ENCODE assay signal across 12 cellular contexts in the genomic region with DNA sequence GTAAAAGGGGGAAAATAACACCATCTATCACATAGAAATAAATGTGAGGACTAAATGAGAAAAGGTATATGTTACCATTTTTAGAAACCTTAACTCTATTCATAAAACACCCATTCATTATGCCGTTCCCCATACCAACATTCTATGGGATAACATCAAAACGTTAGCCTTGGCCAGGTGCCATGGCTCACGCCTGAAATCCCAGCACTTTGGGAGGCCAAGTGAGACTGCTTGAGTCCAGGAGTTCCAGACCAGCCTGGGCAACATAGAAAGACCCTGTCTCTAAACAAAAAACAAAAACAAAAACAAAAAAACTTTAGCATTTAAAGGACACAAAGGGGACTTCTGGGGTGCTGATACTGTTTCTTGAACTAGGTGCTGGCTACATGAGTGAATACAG. TPM values are rescaled to one million over a fixed set of nuclear protein-coding genes. Genes with fewer than 3 reads are reported as not detected.
DNase-seq lines count a peak whose midpoint lies in the region; ATAC-seq and TF ChIP-seq lines count a peak whose summit lies in the region.
"Had no signal": no experiment of that assay in that cellular context is flagged by ENCODE, and none has a peak within 500 bp of the region (broad histone marks: within the 10 kb centered on the region; RNA-seq: fewer than 3 reads in every experiment).

No MANE protein-coding gene starts in this region.

- H3K27ac Mint-ChIP-seq in type B pancreatic cell = peak overlapping the region; percentile 96

- peaks cover 21% of the 10 kb centered on the region for H3K4me1 ChIP-seq in left ventricle myocardium inferior
- peaks cover 0 to 20% (median 9%) of the 10 kb centered on the region in 12 donors for H3K4me1 ChIP-seq in heart left ventricle
- peaks cover 8% of the 10 kb centered on the region for H3K4me1 ChIP-seq in RWPE2 (ENCODE audit: insufficient read depth, poor library complexity, severe bottlenecking)
- H3K4me1 ChIP-seq in fibroblast of lung (ENCODE audit: control insufficient read depth, extremely low read depth, insufficient read depth, low read length) = no peaks in the 10 kb centered on the region
- H3K4me1 ChIP-seq: foreskin keratinocyte had no signal

- intact Hi-C loops in left ventricle myocardium inferior (cut with micrococcal nuclease) = no loop called here
- intact Hi-C loops in heart left ventricle (cut with DNase I) = no loop called here
- intact Hi-C loops in left colon (cut with DNase I, micrococcal nuclease) = no loop called here

- peaks cover 20% of the 10 kb centered on the region for H3K4me1 Mint-ChIP-seq in type B pancreatic cell (ENCODE audit: unreplicated experiment)

- H3K79me2 ChIP-seq in fibroblast of lung (ENCODE audit: control insufficient read depth, insufficient read depth, low read length) = peaks cover 2% of the 10 kb centered on the region

- no peak overlapping the region for H2AFZ ChIP-seq in fibroblast of lung (ENCODE audit: low read length)

- peak overlapping the region; percentile 98 for H3K4me3 Mint-ChIP-seq in type B pancreatic cell

- no peaks in the 10 kb centered on the region for H4K20me1 ChIP-seq in fibroblast of lung (ENCODE audit: control insufficient read depth, extremely low read depth, insufficient read depth, low read length)

- H3K27me3 ChIP-seq in left ventricle myocardium inferior (ENCODE audit: low read depth) (no peaks in the 10 kb centered on the region), heart left ventricle (no peaks in the 10 kb centered on the region), RWPE2 (ENCODE audit: insufficient read depth, poor library complexity, severe bottlenecking) (no peaks in the 10 kb centered on the region), fibroblast of lung (ENCODE audit: control insufficient read depth, insufficient read depth, low read length) (no peaks in the 10 kb centered on the region)
- H3K27me3 ChIP-seq: foreskin keratinocyte had no signal

- H3K9me3 ChIP-seq in left ventricle myocardium inferior (replicated peaks) (no peaks in the 10 kb centered on the region), heart left ventricle (no peaks in the 10 kb centered on the region), RWPE2 (ENCODE audit: severe bottlenecking) (no peaks in the 10 kb centered on the region), fibroblast of lung (ENCODE audit: control insufficient read depth, insufficient read depth, low read depth, low read length) (no peaks in the 10 kb centered on the region)

- peak overlapping the region; percentile 93 for H3K4me2 ChIP-seq in fibroblast of lung (ENCODE audit: extremely low read depth, insufficient read depth, low read length)

- no peak for TF ChIP-seq POLR2A in heart left ventricle (IDR thresholded peaks at IDR 0.05)

- H3K36me3 ChIP-seq in left ventricle myocardium inferior (no peaks in the 10 kb centered on the region), heart left ventricle (no peaks in the 10 kb centered on the region), RWPE2 (ENCODE audit: low read depth) (no peaks in the 10 kb centered on the region), fibroblast of lung (ENCODE audit: control insufficient read depth, insufficient read depth, low read length) (no peaks in the 10 kb centered on the region)

- no peak overlapping the region for H3K9ac ChIP-seq in fibroblast of lung (ENCODE audit: insufficient read depth, low read length)

- ATAC-seq in heart left ventricle (no peak), RWPE2 (ENCODE audit: low read depth) (no peak), GM21381 (IDR thresholded peaks at IDR 0.05; ENCODE audit: unreplicated experiment) (no peak), left colon (no peak)
- ATAC-seq: foreskin keratinocyte had no signal

- H3K27ac ChIP-seq in left ventricle myocardium inferior (replicated peaks) = no peak overlapping the region
- peak overlapping the region in 1 of 12 donors; percentile 80 for H3K27ac ChIP-seq in heart left ventricle
- peak overlapping the region; percentile 29 for H3K27ac ChIP-seq in RWPE2 (ENCODE audit: poor library complexity, severe bottlenecking)
- H3K27ac ChIP-seq in fibroblast of lung (ENCODE audit: insufficient read depth, low read length) = no peak overlapping the region
- H3K27ac ChIP-seq: foreskin keratinocyte had no signal

- peak overlapping the region; percentile 79 for H3K4me3 ChIP-seq in left ventricle myocardium inferior
- H3K4me3 ChIP-seq in heart left ventricle = peak overlapping the region in 3 of 12 donors; percentile 71 to 95 (median 79)
- H3K4me3 ChIP-seq in RWPE2 (ENCODE audit: severe bottlenecking) = no peak overlapping the region
- peak overlapping the region in 2 of 4 experiments; percentile 80 to 81 for H3K4me3 ChIP-seq in fibroblast of lung (replicated peaks in 1 of 4; ENCODE audit: control extremely low read depth in 1 of 4, insufficient read depth in 1 of 4, low read depth in 3 of 4, low read length in 4 of 4)

- H3K36me3 Mint-ChIP-seq in type B pancreatic cell = peaks cover 14% of the 10 kb centered on the region
- H3K36me3 Mint-ChIP-seq: memory B cell had no signal

- TF ChIP-seq CTCF in left ventricle myocardium inferior (IDR thresholded peaks at IDR 0.05; ENCODE audit: borderline replicate concordance) (no peak), heart left ventricle (IDR thresholded peaks at IDR 0.05) (no peak), RWPE2 (IDR thresholded peaks at IDR 0.05; ENCODE audit: poor library complexity, severe bottlenecking) (no peak), fibroblast of lung (conservative IDR thresholded peaks at IDR 0.05 in 1 of 2, IDR thresholded peaks at IDR 0.05 in 1 of 2; ENCODE audit: low read depth in 1 of 2, low read length in 2 of 2) (no peak), type B pancreatic cell (conservative IDR thresholded peaks at IDR 0.05) (no peak)

- no peaks in the 10 kb centered on the region for H3K9me3 Mint-ChIP-seq in type B pancreatic cell
- H3K9me3 Mint-ChIP-seq: memory B cell had no signal

- no peak for DNase-seq in left ventricle myocardium inferior
- DNase-seq in heart left ventricle = no peak
- no peak for DNase-seq in RWPE2 (ENCODE audit: low spot score)
- DNase-seq in fibroblast of lung (ENCODE audit: low read depth in 2 of 2) = no peak
- DNase-seq in type B pancreatic cell (ENCODE audit: extremely low spot score, unreplicated experiment) = no peak
- no peak for DNase-seq in NCI-H526 (lab: John Stamatoyannopoulos, UW)
- no peak for DNase-seq in left colon
- DNase-seq: activated CD8-positive, alpha-beta memory T cell treated with anti-CD3 and anti-CD28 coated beads for 24 hours; foreskin keratinocyte; SIG-M5 had no signal

- 24 to 30% (median 25%) methylated on average over 3 of the region's 3 CpGs for WGBS in heart left ventricle, 4 donors

- H3K27me3 Mint-ChIP-seq in type B pancreatic cell = no peaks in the 10 kb centered on the region
- H3K27me3 Mint-ChIP-seq: memory B cell had no signal

RNA-seq across cellular contexts. Expression of a gene that starts 1.3 kb away (rescaled TPM):
- 13.7 TPM for total RNA-seq in left ventricle myocardium inferior
- 10 to 100 TPM; 10.8 to 20.8 (median 15.0) TPM for total RNA-seq in heart left ventricle
- polyA plus RNA-seq in heart left ventricle = 10 to 100 TPM; 21.0 to 24.8 TPM
- 4.9 and 6.4 TPM in 2 replicates for total RNA-seq in fibroblast of lung
- 42.6 and 47.5 TPM in 2 replicates for polyA plus RNA-seq in fibroblast of lung
- polyA plus RNA-seq in fibroblast of lung (2012) = 17.7 and 20.7 TPM in 2 replicates
- polyA minus RNA-seq in fibroblast of lung (ENCODE audit: low replicate concordance) = 36.3 and 40.7 TPM in 2 replicates
- total RNA-seq in type B pancreatic cell (ENCODE audit: low replicate concordance) = 41.5 and 46.2 TPM in 2 replicates
- 10 to 100 TPM; 20.7 to 26.4 TPM for total RNA-seq in left colon

RNA-seq across cellular contexts. Expression of a gene that starts 28.6 kb away (rescaled TPM):
- total RNA-seq in left ventricle myocardium inferior = 132 TPM
- 100 to 1,000 TPM in 5 of 9 donors, 10 to 100 TPM in 4; 70.4 to 176 (median 111) TPM for total RNA-seq in heart left ventricle
- 10 to 100 TPM; 54.6 to 93.7 TPM for polyA plus RNA-seq in heart left ventricle
- 2.3 and 6.4 TPM in 2 replicates for total RNA-seq in fibroblast of lung
- polyA plus RNA-seq in fibroblast of lung = 9.8 and 10.0 TPM in 2 replicates
- 20.7 and 28.5 TPM in 2 replicates for polyA plus RNA-seq in fibroblast of lung (2012)
- 34.9 and 38.8 TPM in 2 replicates for polyA minus RNA-seq in fibroblast of lung (ENCODE audit: low replicate concordance)
- total RNA-seq in type B pancreatic cell (ENCODE audit: low replicate concordance) = 39.6 and 60.7 TPM in 2 replicates
- total RNA-seq in left colon = 100 to 1,000 TPM in 1 of 2 donors, 10 to 100 TPM in 1; 72.9 to 111 TPM
